ENCODE assay signal across 8 cellular contexts in the genomic region with DNA sequence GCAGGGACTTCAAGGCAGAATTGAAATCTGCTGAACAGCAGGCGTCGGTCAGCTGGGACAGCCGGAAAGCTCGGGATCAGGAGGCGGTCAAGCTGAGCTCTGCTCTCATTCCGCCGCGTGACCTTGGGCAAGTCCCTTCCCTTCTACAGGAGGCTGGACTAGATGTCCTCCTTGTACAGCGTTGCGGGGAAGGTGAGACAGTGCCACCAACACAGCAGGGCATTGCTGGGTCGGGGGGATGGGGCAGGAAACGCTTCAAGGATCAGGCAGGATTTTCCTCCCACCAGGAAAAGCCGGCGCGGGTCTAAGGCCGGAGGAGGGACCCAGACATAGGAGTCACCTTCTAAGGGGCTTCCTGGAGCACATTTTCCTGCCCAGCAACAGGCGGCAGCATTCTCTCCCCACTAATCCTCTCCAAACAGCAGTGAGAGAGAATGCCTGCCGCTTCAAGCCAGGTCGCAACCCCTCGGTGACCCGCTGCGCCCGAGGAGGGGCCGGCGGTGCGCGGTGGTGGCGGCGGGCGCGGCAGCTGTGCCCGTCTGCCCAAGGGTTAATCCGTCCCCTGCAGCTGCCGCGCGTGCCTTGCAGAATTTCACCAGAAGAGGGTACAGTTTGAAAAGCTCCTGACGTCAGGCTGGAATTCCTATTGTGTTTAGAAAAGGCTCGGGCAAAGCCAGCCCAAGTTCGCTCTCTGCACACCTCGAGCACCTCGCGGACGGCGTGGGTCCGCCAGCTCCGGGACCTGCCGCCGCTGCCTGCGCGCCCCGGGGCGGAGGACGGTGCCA. TPM values are rescaled to one million over a fixed set of nuclear protein-coding genes. Genes with fewer than 3 reads are reported as not detected.
A peak's percentile ranks its signal among the peaks of the same experiment; 100 is the strongest.
DNase-seq lines count a peak whose midpoint lies in the region; ATAC-seq and TF ChIP-seq lines count a peak whose summit lies in the region.

A gene with protein sequence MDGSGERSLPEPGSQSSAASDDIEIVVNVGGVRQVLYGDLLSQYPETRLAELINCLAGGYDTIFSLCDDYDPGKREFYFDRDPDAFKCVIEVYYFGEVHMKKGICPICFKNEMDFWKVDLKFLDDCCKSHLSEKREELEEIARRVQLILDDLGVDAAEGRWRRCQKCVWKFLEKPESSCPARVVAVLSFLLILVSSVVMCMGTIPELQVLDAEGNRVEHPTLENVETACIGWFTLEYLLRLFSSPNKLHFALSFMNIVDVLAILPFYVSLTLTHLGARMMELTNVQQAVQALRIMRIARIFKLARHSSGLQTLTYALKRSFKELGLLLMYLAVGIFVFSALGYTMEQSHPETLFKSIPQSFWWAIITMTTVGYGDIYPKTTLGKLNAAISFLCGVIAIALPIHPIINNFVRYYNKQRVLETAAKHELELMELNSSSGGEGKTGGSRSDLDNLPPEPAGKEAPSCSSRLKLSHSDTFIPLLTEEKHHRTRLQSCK (plus strand): TSS at position 644 of the 785 bp plus-strand sequence. CDS start 493 bp downstream, outside the sequence.

- H3K4me3 ChIP-seq in iPS-15b (ENCODE audit: low read depth, low read length) (peak within 1 kb of the TSS; percentile 54), stomach (peak within 1 kb of the TSS; percentile 36 to 41 (median 38))
- no peak within 1 kb of the TSS for H3K4me3 ChIP-seq in CD8-positive, alpha-beta T cell (ENCODE audit: low read depth, low read length)

- CTCF ChIA-PET in CD8-positive, alpha-beta T cell (lab: Charles Lee): no interaction called here

- TF ChIP-seq CTCF in stomach (IDR thresholded peaks at IDR 0.05): no peak
- no peak for TF ChIP-seq CTCF in CD8-positive, alpha-beta T cell (IDR thresholded peaks at IDR 0.05)

- no peak for TF ChIP-seq EP300 in stomach (IDR thresholded peaks at IDR 0.05)

- H3K27me3 Mint-ChIP-seq in CD8-positive, alpha-beta T cell (ENCODE audit: low read depth): peaks cover 30% of the 10 kb centered on the region

- H3K27me3 ChIP-seq in iPS-15b (ENCODE audit: control insufficient read depth, insufficient read depth, low read length) (peaks cover 31% of the 10 kb centered on the region), stomach (peaks cover 0 to 62% (median 32%) of the 10 kb centered on the region in 3 donors)
- H3K27me3 ChIP-seq in CD8-positive, alpha-beta T cell (ENCODE audit: insufficient read depth, low read length): no peaks in the 10 kb centered on the region

- H3K27ac ChIP-seq in stomach: no peak within 1 kb of the TSS
- H3K27ac ChIP-seq in CD8-positive, alpha-beta T cell (ENCODE audit: low read depth, low read length): no peak within 1 kb of the TSS

- 9 to 21% (median 11%) methylated on average over 28 to 53 of the region's 53 CpGs for WGBS in stomach, 5 donors

- H3K36me3 Mint-ChIP-seq in CD8-positive, alpha-beta T cell: no peaks in the 10 kb centered on the region

- H3K9me3 ChIP-seq in iPS-15b (ENCODE audit: control insufficient read depth, insufficient read depth, low read length): no peaks in the 10 kb centered on the region
- H3K9me3 ChIP-seq in stomach: no peaks in the 10 kb centered on the region
- H3K9me3 ChIP-seq in CD8-positive, alpha-beta T cell (ENCODE audit: low read length): no peaks in the 10 kb centered on the region

- POLR2A ChIA-PET in CD8-positive, alpha-beta T cell (lab: Charles Lee): no interaction called here

- no peak within 1 kb of the TSS for H3K4me3 Mint-ChIP-seq in CD8-positive, alpha-beta T cell

- H3K4me1 ChIP-seq in iPS-15b (ENCODE audit: control insufficient read depth, insufficient read depth, low read length): peaks cover 8% of the 10 kb centered on the region
- H3K4me1 ChIP-seq in stomach: peaks cover 5 to 12% (median 9%) of the 10 kb centered on the region in 4 donors
- H3K4me1 ChIP-seq in CD8-positive, alpha-beta T cell (ENCODE audit: insufficient read depth, low read length): no peaks in the 10 kb centered on the region

- TF ChIP-seq POLR2A in stomach (IDR thresholded peaks at IDR 0.05): no peak

- peak; percentile 69 for DNase-seq in EL
- peak; percentile 42 for DNase-seq in NCI-H2029 treated with DMSO at 0.1 percent for 48 hours (lab: John Stamatoyannopoulos, UW)
- DNase-seq in astrocyte of the hippocampus (ENCODE audit: low read depth, low spot score): peak; percentile 88
- no peak for DNase-seq in stomach
- no peak for DNase-seq in CD8-positive, alpha-beta T cell

- intact Hi-C loops in stomach (cut with DNase I; ENCODE audit: low total_unique reads): no loop called here
- intact Hi-C loops in CD8-positive, alpha-beta T cell (cut with DNase I, micrococcal nuclease): no loop called here

- H3K27ac Mint-ChIP-seq in CD8-positive, alpha-beta T cell: no peak within 1 kb of the TSS

- H3K9ac ChIP-seq in iPS-15b (ENCODE audit: low read depth, low read length): no peak within 1 kb of the TSS

- H3K4me1 Mint-ChIP-seq in CD8-positive, alpha-beta T cell (ENCODE audit: low read depth): peaks cover 8% of the 10 kb centered on the region

- no peaks in the 10 kb centered on the region for H3K9me3 Mint-ChIP-seq in CD8-positive, alpha-beta T cell

- H3K36me3 ChIP-seq in iPS-15b (ENCODE audit: control insufficient read depth, insufficient read depth, low read length): no peaks in the 10 kb centered on the region
- no peaks in the 10 kb centered on the region for H3K36me3 ChIP-seq in stomach
- H3K36me3 ChIP-seq in CD8-positive, alpha-beta T cell (ENCODE audit: insufficient read depth, low read length): no peaks in the 10 kb centered on the region

- ATAC-seq in HG03039 (IDR thresholded peaks at IDR 0.05; ENCODE audit: unreplicated experiment): no peak
- ATAC-seq in HG03045 (IDR thresholded peaks at IDR 0.05; ENCODE audit: unreplicated experiment): no peak
- ATAC-seq in CD8-positive, alpha-beta T cell: no peak

RNA-seq across cellular contexts. Expression of the gene that starts here (rescaled TPM):
- under 1 TPM in 1 of 5 donors, not detected in 4; 0.92 TPM for total RNA-seq in stomach
- polyA plus RNA-seq in stomach: under 1 TPM; 0.05 to 0.92 (median 0.25) TPM
- total RNA-seq in CD8-positive, alpha-beta T cell: not detected

Comparison
In these comparisons a context has a peak if more than half of its experiments do, and no peak if none do; other contexts are left out.
1. DNase-seq: peak in EL (single experiment), NCI-H2029 treated with DMSO at 0.1 percent for 48 hours (single experiment) and astrocyte of the hippocampus (single experiment); none in stomach (single experiment) and CD8-positive, alpha-beta T cell (0 of 7).